ENCODE assay signal across 8 cellular contexts in the genomic region with DNA sequence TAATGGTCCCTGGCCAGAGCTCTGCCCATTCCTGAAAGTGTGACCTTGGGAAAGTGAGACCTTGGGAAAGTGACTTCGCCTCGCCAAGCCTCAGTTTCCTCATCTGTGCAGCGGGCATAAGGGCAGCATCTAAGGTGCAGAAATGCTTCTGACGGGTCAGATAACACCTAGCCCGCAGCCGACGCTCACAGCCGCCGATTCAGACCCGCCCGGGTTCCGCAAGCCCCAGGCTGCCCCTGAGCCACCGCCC. TPM values are rescaled to one million over a fixed set of nuclear protein-coding genes. Genes with fewer than 3 reads are reported as not detected.
DNase-seq lines count a peak whose midpoint lies in the region; ATAC-seq, FAIRE-seq and TF ChIP-seq lines count a peak whose summit lies in the region.

No MANE protein-coding gene starts in this region.

- peak overlapping the region; percentile 94 for H3K4me3 Mint-ChIP-seq in astrocyte (ENCODE audit: unreplicated experiment)

- TF ChIP-seq CTCF in astrocyte (IDR thresholded peaks at IDR 0.05; ENCODE audit: insufficient read depth, low read depth, low read length): no peak
- no peak for TF ChIP-seq CTCF in right lobe of liver (IDR thresholded peaks at IDR 0.05)
- TF ChIP-seq CTCF in upper lobe of left lung (IDR thresholded peaks at IDR 0.05): no peak

- peaks cover 37% of the 10 kb centered on the region for H3K4me1 Mint-ChIP-seq in astrocyte (ENCODE audit: low read depth, unreplicated experiment)

- FAIRE-seq in astrocyte (lab: Jason Lieb, UNC): no peak

- H3K9me3 Mint-ChIP-seq in astrocyte (ENCODE audit: unreplicated experiment): no peaks in the 10 kb centered on the region

- peak overlapping the region; percentile 93 for H3K4me3 ChIP-seq in astrocyte (ENCODE audit: insufficient read depth, low read depth, low read length)
- peak overlapping the region; percentile 78 to 87 (median 79) for H3K4me3 ChIP-seq in right lobe of liver
- peak overlapping the region; percentile 79 to 97 (median 94) for H3K4me3 ChIP-seq in upper lobe of left lung

- peak overlapping the region; percentile 73 for H3K27ac Mint-ChIP-seq in astrocyte (ENCODE audit: unreplicated experiment)

- H3K9me3 ChIP-seq in astrocyte (ENCODE audit: insufficient read depth, low read depth, low read length) (no peaks in the 10 kb centered on the region), right lobe of liver (no peaks in the 10 kb centered on the region), upper lobe of left lung (no peaks in the 10 kb centered on the region)

- no peaks in the 10 kb centered on the region for H3K36me3 Mint-ChIP-seq in astrocyte (ENCODE audit: low read depth, unreplicated experiment)

- H3K9ac ChIP-seq in astrocyte (ENCODE audit: low read length): peak overlapping the region; percentile 90

- TF ChIP-seq EP300 in upper lobe of left lung (IDR thresholded peaks at IDR 0.05): no peak

- peak overlapping the region; percentile 99 for H3K4me2 ChIP-seq in astrocyte (ENCODE audit: low read length)

- ATAC-seq in GM19023 (IDR thresholded peaks at IDR 0.05; ENCODE audit: unreplicated experiment) (peak; percentile 32), HG03139 (IDR thresholded peaks at IDR 0.05; ENCODE audit: unreplicated experiment) (peak; percentile 14), right lobe of liver (peak; percentile 14 to 41 (median 24)), upper lobe of left lung (ENCODE audit: low FRiP score in 2 of 2) (peak in 1 of 2 donors; percentile 71)

- no peak for TF ChIP-seq POLR2A in right lobe of liver (IDR thresholded peaks at IDR 0.05)
- TF ChIP-seq POLR2A in upper lobe of left lung (IDR thresholded peaks at IDR 0.05): no peak

- DNase-seq in astrocyte (ENCODE audit: low read depth) (no peak), right lobe of liver (no peak), upper lobe of left lung (no peak), DMS79 treated with DMSO at 0.1 percent for 48 hours (lab: John Stamatoyannopoulos, UW) (no peak), NCI-H1092 treated with DMSO at 0.1 percent for 48 hours (lab: John Stamatoyannopoulos, UW) (no peak), ureter (ENCODE audit: low spot score) (no peak)

- H3K4me1 ChIP-seq in astrocyte (ENCODE audit: insufficient read depth, low read length) (peaks cover 29% of the 10 kb centered on the region), right lobe of liver (peaks cover 0 to 42% (median 11%) of the 10 kb centered on the region in 4 donors), upper lobe of left lung (peaks cover 52 to 73% (median 67%) of the 10 kb centered on the region in 4 donors)

- intact Hi-C loops in right lobe of liver (cut with DNase I): loop anchor here in 1 of 2 donors (5.0 kb wide), 1 partner anchor 65 kb away; a partner anchor contains a TSS

- H3K27me3 Mint-ChIP-seq in astrocyte (ENCODE audit: low read depth, unreplicated experiment): peaks cover 7% of the 10 kb centered on the region

- H3K36me3 ChIP-seq in astrocyte (ENCODE audit: insufficient read depth, low read length) (no peaks in the 10 kb centered on the region), right lobe of liver (no peaks in the 10 kb centered on the region), upper lobe of left lung (peaks cover 0 to 3% (median 0%) of the 10 kb centered on the region in 4 donors)

- peaks cover 50% of the 10 kb centered on the region for H4K20me1 ChIP-seq in astrocyte (ENCODE audit: insufficient read depth, low read length)

- peak overlapping the region; percentile 66 for H3K27ac ChIP-seq in astrocyte (ENCODE audit: low read depth, low read length)
- peak overlapping the region; percentile 64 to 77 (median 69) for H3K27ac ChIP-seq in right lobe of liver
- H3K27ac ChIP-seq in upper lobe of left lung: peak overlapping the region; percentile 90 to 93 (median 92)

- H2AFZ ChIP-seq in astrocyte (ENCODE audit: low read depth, low read length): peak overlapping the region; percentile 49

- H3K27me3 ChIP-seq in astrocyte (ENCODE audit: insufficient read depth, low read length): peaks cover 5% of the 10 kb centered on the region
- no peaks in the 10 kb centered on the region for H3K27me3 ChIP-seq in right lobe of liver
- H3K27me3 ChIP-seq in upper lobe of left lung: no peaks in the 10 kb centered on the region

- no CpG with 5 or more reads among the region's 13 CpGs for WGBS in right lobe of liver (ENCODE audit: insufficient coverage, low coverage, low lambda C conversion rate, missing lambda C conversion rate)
- WGBS in upper lobe of left lung, 2 donors: 0 to 7% methylated on average over 3 to 12 of the region's 13 CpGs

- peaks cover 57% of the 10 kb centered on the region for H3K79me2 ChIP-seq in astrocyte (ENCODE audit: insufficient read depth, low read length)

RNA-seq across cellular contexts. Expression of a gene that starts 0.5 kb away (rescaled TPM):
- total RNA-seq in astrocyte: 360 and 379 TPM in 2 replicates
- 10 to 100 TPM; 56.9 to 86.9 (median 63.4) TPM for total RNA-seq in right lobe of liver
- total RNA-seq in upper lobe of left lung: 100 to 1,000 TPM in 5 of 6 donors, 10 to 100 TPM in 1; 75.4 to 328 (median 160) TPM
- 260 TPM for total RNA-seq in ureter
